19 cellular contexts compared by ENCODE assay signal in the genomic region with DNA sequence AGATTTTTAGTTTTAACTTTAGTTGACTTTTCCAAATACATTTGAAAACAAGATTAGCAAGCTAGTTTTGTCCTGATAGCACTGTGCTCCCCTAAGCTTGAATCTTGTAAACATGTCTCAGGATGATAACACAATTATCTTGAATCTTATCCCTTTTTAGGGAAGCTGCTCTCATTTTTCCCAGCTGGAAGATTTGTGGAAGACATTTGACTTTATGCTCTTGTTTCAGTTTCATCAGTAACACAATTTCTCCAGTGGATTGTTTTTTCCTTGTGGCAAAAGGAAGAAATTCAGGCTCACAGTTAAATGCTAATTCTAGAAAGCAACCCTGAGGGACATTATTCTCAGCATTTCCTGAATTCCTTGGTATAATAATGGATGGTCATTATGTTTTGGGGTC.
DNase-seq lines count a peak whose midpoint lies in the region; ATAC-seq and TF ChIP-seq lines count a peak whose summit lies in the region.
"Had no signal": no experiment of that assay in that cellular context is flagged by ENCODE, and none has a peak within 500 bp of the region (broad histone marks: within the 10 kb centered on the region; RNA-seq: fewer than 3 reads in every experiment).

No MANE protein-coding gene starts in this region.

- H3K36me3 ChIP-seq in colonic mucosa (no peaks in the 10 kb centered on the region), iPS-20b (ENCODE audit: insufficient read depth, low read depth, low read length) (no peaks in the 10 kb centered on the region), testis (ENCODE audit: low read depth, missing control alignments) (no peaks in the 10 kb centered on the region), right lobe of liver (no peaks in the 10 kb centered on the region)
- H3K36me3 ChIP-seq: BLaER1 treated with 17β-estradiol and CSF1 and Interleukin-3, amounts not matched to agents 10 nM and 100 nM; lower lobe of right lung had no signal

- peaks cover 22 to 31% of the 10 kb centered on the region in 2 experiments for H3K4me1 Mint-ChIP-seq in H9

- H3K4me1 ChIP-seq in H9 (ENCODE audit: insufficient read depth, low read length) = no peaks in the 10 kb centered on the region
- H3K4me1 ChIP-seq in colonic mucosa = no peaks in the 10 kb centered on the region
- H3K4me1 ChIP-seq in iPS-20b (ENCODE audit: insufficient read depth, low read length) = peaks cover 10% of the 10 kb centered on the region; the same call in 1 of the 2 replicates
- H3K4me1 ChIP-seq in testis = peaks cover 5% of the 10 kb centered on the region
- peaks cover 0 to 10% (median 0%) of the 10 kb centered on the region in 4 donors for H3K4me1 ChIP-seq in right lobe of liver

- no peaks in the 10 kb centered on the region for H3K9me3 Mint-ChIP-seq in H9
- H3K9me3 Mint-ChIP-seq: activated T-cell treated with anti-CD3 and anti-CD28 coated beads, Interleukin-2, amount 50 U/mL, for 4 hours; T-helper 2 cell treated with Interferon-gamma antibody and Interleukin-4, amounts not matched to agents 5 μg/mL and 100 μg/mL, for 36 hours had no signal

- no peaks in the 10 kb centered on the region for H3K79me2 ChIP-seq in H9 (ENCODE audit: insufficient read depth, low read length)

- H4K20me1 ChIP-seq in H9 (ENCODE audit: control insufficient read depth, insufficient read depth, insufficient read length) = no peaks in the 10 kb centered on the region
- H4K20me1 ChIP-seq: BLaER1 treated with 17β-estradiol and CSF1 and Interleukin-3, amounts not matched to agents 10 nM and 100 nM had no signal

- intact Hi-C loops in colonic mucosa (cut with DNase I) (no loop called here), testis (cut with DNase I; ENCODE audit: low total_unique reads) (no loop called here), right lobe of liver (cut with DNase I) (no loop called here)

- H3K9me3 ChIP-seq in H9 (ENCODE audit: control insufficient read depth, low read depth, low read length) (no peaks in the 10 kb centered on the region), colonic mucosa (no peaks in the 10 kb centered on the region), iPS-20b (ENCODE audit: insufficient read depth, low read depth, low read length) (no peaks in the 10 kb centered on the region), testis (no peaks in the 10 kb centered on the region), right lobe of liver (no peaks in the 10 kb centered on the region)
- H3K9me3 ChIP-seq: BLaER1 treated with 17β-estradiol and CSF1 and Interleukin-3, amounts not matched to agents 10 nM and 100 nM; lower lobe of right lung had no signal

- no peak overlapping the region for H3K27ac ChIP-seq in H9 (ENCODE audit: insufficient read length, low read depth, low read length)
- H3K27ac ChIP-seq in colonic mucosa = peak overlapping the region; percentile 13
- H3K27ac ChIP-seq in iPS-20b (ENCODE audit: low read length) = no peak overlapping the region
- H3K27ac ChIP-seq in testis = peak overlapping the region in 1 of 2 donors; percentile 21
- H3K27ac ChIP-seq in right lobe of liver = no peak overlapping the region
- H3K27ac ChIP-seq: BLaER1 treated with 17β-estradiol and CSF1 and Interleukin-3, amounts not matched to agents 10 nM and 100 nM; coronary artery; HL-60; lower lobe of right lung had no signal

- no peaks in the 10 kb centered on the region; the same call in 1 of the 2 replicates for H3K27me3 Mint-ChIP-seq in H9 (ENCODE audit: low read depth)

- H2BK20ac ChIP-seq in H9 (ENCODE audit: low read depth, low read length, poor library complexity, severe bottlenecking) = no peak overlapping the region

- H3K23me2 ChIP-seq in H9 (ENCODE audit: insufficient read length, low read depth, low read length, poor library complexity, severe bottlenecking) = no peaks in the 10 kb centered on the region

- TF ChIP-seq POLR2A in testis (IDR thresholded peaks at IDR 0.05) (no peak), right lobe of liver (IDR thresholded peaks at IDR 0.05) (no peak)

- H3K14ac ChIP-seq in H9 (ENCODE audit: insufficient read depth, low read length) = no peak overlapping the region

- H4K8ac ChIP-seq in H9 (replicated peaks; ENCODE audit: insufficient read length, low read depth, low read length) = no peak overlapping the region

- H3K56ac ChIP-seq in H9 (ENCODE audit: insufficient read length, low read depth, low read length) = no peak overlapping the region

- no peak overlapping the region for H2AFZ ChIP-seq in H9 (ENCODE audit: low read length)

- no peak overlapping the region for H4K91ac ChIP-seq in H9 (ENCODE audit: insufficient read length, low read depth, low read length)

- no peak overlapping the region for H3K23ac ChIP-seq in H9 (ENCODE audit: insufficient read length, low read depth, low read length)

- no peak for ATAC-seq in esophagus mucosa
- ATAC-seq in right lobe of liver = no peak
- ATAC-seq: activated T-cell treated with anti-CD3 and anti-CD28 coated beads, Interleukin-2, amount 50 U/mL, for 4 hours; lower lobe of right lung had no signal

- no peak overlapping the region for H3K4ac ChIP-seq in H9 (ENCODE audit: low read depth, low read length)

- H4K5ac ChIP-seq in H9 (ENCODE audit: insufficient read length, low read depth, low read length) = no peak overlapping the region

- H2AK5ac ChIP-seq in H9 (ENCODE audit: insufficient read length, low read length) = no peak overlapping the region

- no peak overlapping the region for H3K4me3 Mint-ChIP-seq in H9
- H3K4me3 Mint-ChIP-seq: activated CD4-positive, alpha-beta T cell treated with anti-CD3 and anti-CD28 coated beads, Interleukin-2, amount 10 ng/mL, durations not matched to agents 24 days and 14 days; activated T-cell treated with anti-CD3 and anti-CD28 coated beads, Interleukin-2, amount 50 U/mL, for 4 hours; T-helper 2 cell treated with Interferon-gamma antibody and Interleukin-4, amounts not matched to agents 5 μg/mL and 100 μg/mL, for 36 hours had no signal

- H3K27ac Mint-ChIP-seq in H9 = peak overlapping the region in 1 of 3 experiments; percentile 5; a peak in 1 of 7 replicates
- H3K27ac Mint-ChIP-seq: activated CD4-positive, alpha-beta T cell treated with anti-CD3 and anti-CD28 coated beads, Interleukin-2, amount 10 ng/mL, durations not matched to agents 24 days and 14 days; T-helper 2 cell treated with Interferon-gamma antibody and Interleukin-4, amounts not matched to agents 5 μg/mL and 100 μg/mL, for 36 hours had no signal

- no peak overlapping the region for H3T11ph ChIP-seq in H9 (ENCODE audit: low read length)

- no peak overlapping the region for H3K18ac ChIP-seq in H9 (ENCODE audit: insufficient read length, low read depth, low read length)

- H3K4me2 ChIP-seq in H9 (ENCODE audit: insufficient read depth, insufficient read length, low read length) = no peak overlapping the region
- H3K4me2 ChIP-seq: BLaER1 treated with 17β-estradiol and CSF1 and Interleukin-3, amounts not matched to agents 10 nM and 100 nM had no signal

- no peak overlapping the region for H2BK120ac ChIP-seq in H9 (ENCODE audit: low read depth, low read length, poor library complexity, severe bottlenecking)

- H2BK12ac ChIP-seq in H9 (ENCODE audit: insufficient read length, low read depth, low read length) = no peak overlapping the region

- no peak overlapping the region for H2BK15ac ChIP-seq in H9 (ENCODE audit: low read depth, low read length)

- no peak overlapping the region for H3K9ac ChIP-seq in H9 (ENCODE audit: extremely low read depth, insufficient read length, low read length)
- no peak overlapping the region for H3K9ac ChIP-seq in colonic mucosa (ENCODE audit: low read depth in 2 of 2, low read length in 2 of 2)
- 0 out of 2 replicates have a peak overlapping the region, but pooled peaks have one; percentile 49 for H3K9ac ChIP-seq in iPS-20b (ENCODE audit: low read depth, low read length)
- H3K9ac ChIP-seq: BLaER1 treated with 17β-estradiol and CSF1 and Interleukin-3, amounts not matched to agents 10 nM and 100 nM had no signal

- H3K27me3 ChIP-seq in H9 (ENCODE audit: insufficient read depth, low read length) = no peaks in the 10 kb centered on the region
- H3K27me3 ChIP-seq in colonic mucosa = no peaks in the 10 kb centered on the region
- no peaks in the 10 kb centered on the region for H3K27me3 ChIP-seq in iPS-20b (ENCODE audit: insufficient read depth, low read length)
- no peaks in the 10 kb centered on the region for H3K27me3 ChIP-seq in testis
- H3K27me3 ChIP-seq in right lobe of liver = no peaks in the 10 kb centered on the region
- H3K27me3 ChIP-seq: BLaER1 treated with 17β-estradiol and CSF1 and Interleukin-3, amounts not matched to agents 10 nM and 100 nM had no signal

- DNase-seq in H9 = no peak
- no peak for DNase-seq in colonic mucosa
- DNase-seq in testis = no peak
- no peak for DNase-seq in SIG-M5 treated with dmso at 0.1 percent for 504 hours (lab: John Stamatoyannopoulos, UW; ENCODE audit: unreplicated experiment)
- DNase-seq in right lobe of liver = no peak
- no peak for DNase-seq in COLO829 (ENCODE audit: low spot score)
- DNase-seq: activated CD4-positive, alpha-beta T cell treated with anti-CD3 and anti-CD28 coated beads, Interleukin-2, amount 10 ng/mL, durations not matched to agents 24 days and 14 days; activated T-cell treated with anti-CD3 and anti-CD28 coated beads, Interleukin-2, amount 50 U/mL, for 4 hours; HCEC 1CT; hypothalamus; lower lobe of right lung; NCI-H1092 treated with DMSO at 0.1 percent for 48 hours; NCI-H2029 treated with DMSO at 0.1 percent for 48 hours had no signal

- H3K4me3 ChIP-seq in colonic mucosa (no peak overlapping the region), iPS-20b (ENCODE audit: low read length) (no peak overlapping the region), testis (no peak overlapping the region), right lobe of liver (no peak overlapping the region)
- H3K4me3 ChIP-seq: BLaER1 treated with 17β-estradiol and CSF1 and Interleukin-3, amounts not matched to agents 10 nM and 100 nM; coronary artery; lower lobe of right lung had no signal

- H3K36me3 Mint-ChIP-seq in H9 (ENCODE audit: insufficient read depth in 1 of 3, low read depth in 3 of 3) = no peaks in the 10 kb centered on the region; a peak in 1 of 7 replicates

- 0 out of 3 replicates have a peak, but pooled peaks have one; percentile 21 for TF ChIP-seq CTCF in H9 (conservative IDR thresholded peaks at IDR 0.05)
- no peak for TF ChIP-seq CTCF in colonic mucosa (IDR thresholded peaks at IDR 0.05)
- peak in 2 of 3 experiments; percentile 28 to 37 for TF ChIP-seq CTCF in testis (IDR thresholded peaks at IDR 0.05)
- TF ChIP-seq CTCF in right lobe of liver (IDR thresholded peaks at IDR 0.05) = no peak

- H3K79me1 ChIP-seq in H9 (ENCODE audit: insufficient read depth, low read depth, low read length, poor library complexity, severe bottlenecking) = no peaks in the 10 kb centered on the region

- H2BK5ac ChIP-seq in H9 (ENCODE audit: insufficient read length, low read length) = no peak overlapping the region

Comparison
In these comparisons a context has a peak if more than half of its experiments do, and no peak if none do; other contexts are left out.
1. CTCF ChIP-seq: peak in H9 (single experiment) and testis (2 of 3); none in colonic mucosa (single experiment) and right lobe of liver (0 of 4).